In the genomic region with DNA sequence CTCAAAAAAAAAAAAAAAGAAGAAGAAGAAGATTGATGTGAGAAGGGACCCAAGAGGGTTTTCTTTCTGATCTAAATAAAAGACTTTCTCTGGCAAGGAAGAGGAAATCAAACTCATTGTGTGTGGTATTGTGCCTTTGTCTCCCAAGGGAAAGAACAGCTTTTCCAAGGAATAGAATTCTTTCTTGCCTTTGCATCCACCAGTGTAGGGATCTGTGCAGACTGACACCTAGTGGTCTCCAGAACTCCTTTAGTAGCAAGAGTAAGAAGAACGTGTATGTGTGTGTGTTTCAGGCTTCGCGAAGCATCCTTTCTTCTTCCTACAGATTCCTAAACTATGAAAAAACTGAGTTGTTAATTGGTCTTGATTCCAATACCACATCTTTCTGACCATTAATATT, we compare ENCODE assay signal across 9 cellular contexts. TPM values are rescaled to one million over a fixed set of nuclear protein-coding genes. Genes with fewer than 3 reads are reported as not detected.
A peak's percentile ranks its signal among the peaks of the same experiment; 100 is the strongest.
DNase-seq lines count a peak whose midpoint lies in the region; ATAC-seq and TF ChIP-seq lines count a peak whose summit lies in the region.
"Had no signal": no experiment of that assay in that cellular context is flagged by ENCODE, and none has a peak within 500 bp of the region (broad histone marks: within the 10 kb centered on the region; RNA-seq: fewer than 3 reads in every experiment).

No MANE protein-coding gene starts in this region.

- no peak overlapping the region for H3K4me3 Mint-ChIP-seq in glutamatergic neuron (ENCODE audit: unreplicated experiment)
- H3K4me3 Mint-ChIP-seq: central memory CD8-positive, alpha-beta T cell had no signal

- H3K9me3 Mint-ChIP-seq in glutamatergic neuron (ENCODE audit: unreplicated experiment), result no peaks in the 10 kb centered on the region
- H3K9me3 Mint-ChIP-seq: central memory CD8-positive, alpha-beta T cell had no signal

- no TSS peak for BruUV-seq in Panc1 (replicated peaks; lab: Mats Ljungman, UMichigan)

- intact Hi-C loops in Panc1 (cut with micrococcal nuclease; ENCODE audit: unreplicated experiment), result loop anchor here (10.0 kb wide), 1 partner anchor 347 kb away; no protein-coding TSS in a partner anchor
- intact Hi-C loops in uterus (cut with DNase I; ENCODE audit: low total_unique reads), result no loop called here

- TF ChIP-seq POLR2A in erythroblast (IDR thresholded peaks at IDR 0.05; ENCODE audit: low read length) (no peak), uterus (IDR thresholded peaks at IDR 0.05) (no peak)

- in situ Hi-C loops in Panc1 (cut with HindIII; ENCODE audit: low pct_unique_long_range_greater_than_20kb, low sequenced_read_pairs), result no loop called here

- no peak overlapping the region for H3K27ac Mint-ChIP-seq in glutamatergic neuron (ENCODE audit: unreplicated experiment)

- CTCF ChIA-PET in Panc1 (lab: Charles Lee), result no interaction called here

- no peaks in the 10 kb centered on the region for H3K27me3 Mint-ChIP-seq in glutamatergic neuron (ENCODE audit: unreplicated experiment)

- H3K4me1 Mint-ChIP-seq in glutamatergic neuron (ENCODE audit: low read depth, unreplicated experiment), result peaks cover 5% of the 10 kb centered on the region
- H3K4me1 Mint-ChIP-seq: central memory CD8-positive, alpha-beta T cell had no signal

- no peaks in the 10 kb centered on the region for H3K27me3 ChIP-seq in Panc1 (ENCODE audit: control insufficient read depth, insufficient read depth, low read length)
- H3K27me3 ChIP-seq in uterus, result no peaks in the 10 kb centered on the region

- H3K36me3 Mint-ChIP-seq in glutamatergic neuron (ENCODE audit: unreplicated experiment), result no peaks in the 10 kb centered on the region

- POLR2A ChIA-PET in Panc1 (lab: Charles Lee), result no interaction called here

- H3K27ac ChIP-seq in Panc1 (ENCODE audit: low read length) (no peak overlapping the region), uterus (no peak overlapping the region)

- H3K36me3 ChIP-seq in Panc1 (ENCODE audit: control insufficient read depth, insufficient read depth, low read length) (no peaks in the 10 kb centered on the region), uterus (no peaks in the 10 kb centered on the region)

- peak; percentile 81; the same call in 1 of the 2 replicates for ATAC-seq in Panc1

- DNase-seq in Panc1 (ENCODE audit: low read depth, low spot score) (no peak), fibroblast of peridontal ligament (ENCODE audit: extremely low read depth) (peak; percentile 75), renal cortical epithelial cell (ENCODE audit: low read depth) (peak; percentile 66), erythroblast (lab: John Stamatoyannopoulos, UW) (no peak), glutamatergic neuron (no peak), uterus (no peak)
- DNase-seq: GOT3 had no signal

- no peaks in the 10 kb centered on the region for H3K9me3 ChIP-seq in Panc1 (ENCODE audit: control insufficient read depth, insufficient read depth, low read depth, low read length)
- no peaks in the 10 kb centered on the region for H3K9me3 ChIP-seq in uterus

- TF ChIP-seq CTCF in GM12873 (IDR thresholded peaks at IDR 0.05; ENCODE audit: insufficient read depth, low read depth, low read length, missing control alignments) (peak; percentile 40), Panc1 (IDR thresholded peaks at IDR 0.05) (peak; percentile 64), glutamatergic neuron (IDR thresholded peaks at IDR 0.05; ENCODE audit: partially characterized antibody, unreplicated experiment) (no peak), uterus (IDR thresholded peaks at IDR 0.05) (peak in 2 of 4 experiments; percentile 14 to 16)

- H3K4me3 ChIP-seq in Panc1 (ENCODE audit: low read depth in 2 of 2, low read length in 2 of 2) (no peak overlapping the region), uterus (no peak overlapping the region)

- no peaks in the 10 kb centered on the region for H3K4me1 ChIP-seq in Panc1 (ENCODE audit: control insufficient read depth, insufficient read depth, low read length)
- H3K4me1 ChIP-seq in uterus, result no peaks in the 10 kb centered on the region

RNA-seq across cellular contexts. Expression of gene CRIM1, which starts 33.5 kb away (rescaled TPM):
- 290 TPM for total RNA-seq in Panc1 (2021; ENCODE audit: unreplicated experiment)
- 285 TPM for polyA plus RNA-seq in Panc1 (2012; ENCODE audit: insufficient read length)
- 299 and 669 TPM in 2 replicates for total RNA-seq in renal cortical epithelial cell
- 35.7 TPM for total RNA-seq in glutamatergic neuron (ENCODE audit: unreplicated experiment)
- 100 to 1,000 TPM in 1 of 4 donors, 10 to 100 TPM in 3; 51.2 to 168 (median 66.6) TPM for total RNA-seq in uterus

Comparison
In these comparisons a context has a peak if more than half of its experiments do, and no peak if none do; other contexts are left out.
1. DNase-seq: peak in fibroblast of peridontal ligament (single experiment) and renal cortical epithelial cell (single experiment); none in Panc1 (single experiment), erythroblast (0 of 2), glutamatergic neuron (single experiment) and uterus (0 of 2).